21 cellular contexts compared by ENCODE assay signal in the genomic region with DNA sequence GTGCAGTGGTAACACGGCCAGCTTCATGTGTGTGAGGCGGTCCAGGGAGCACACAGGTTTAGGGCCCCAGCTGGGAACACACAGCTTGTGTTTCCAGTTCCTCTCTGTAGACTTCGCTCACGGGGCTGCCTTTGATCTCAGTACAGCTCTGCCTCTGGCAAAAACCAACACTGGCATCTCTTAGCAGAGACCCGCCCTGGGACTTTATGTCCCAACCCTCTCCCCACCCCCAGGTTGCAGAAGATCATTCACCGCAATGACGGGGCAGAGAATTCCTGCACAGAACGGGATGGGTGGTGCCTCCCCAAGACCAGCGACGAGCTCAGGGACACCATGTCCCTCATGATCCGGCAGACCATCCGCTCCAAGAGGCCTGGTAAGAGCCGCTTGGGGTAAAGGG. TPM values are rescaled to one million over a fixed set of nuclear protein-coding genes. Genes with fewer than 3 reads are reported as not detected.
DNase-seq lines count a peak whose midpoint lies in the region; ATAC-seq and TF ChIP-seq lines count a peak whose summit lies in the region.
"Had no signal": no experiment of that assay in that cellular context is flagged by ENCODE, and none has a peak within 500 bp of the region (broad histone marks: within the 10 kb centered on the region; RNA-seq: fewer than 3 reads in every experiment).

No MANE protein-coding gene starts in this region.

- DNase-seq in activated naive CD4-positive, alpha-beta T cell treated with anti-CD3 and anti-CD28 coated beads, Interleukin-2, amount 10 ng/mL, durations not matched to agents 7 days and 5 days: peak; percentile 47
- no peak for DNase-seq in activated naive CD4-positive, alpha-beta T cell treated with anti-CD3 and anti-CD28 coated beads, Interleukin-2, amount 50 U/mL, for 72 hours (ENCODE audit: low spot score in 2 of 2)
- DNase-seq in GM10248 (ENCODE audit: extremely low spot score) (peak; percentile 20), osteoblast (ENCODE audit: insufficient read length, low spot score, missing footprints) (peak; percentile 58), mesendoderm (no peak), adrenal gland (no peak), upper lobe of left lung (no peak)
- DNase-seq: activated CD4-positive, CD25-positive, alpha-beta regulatory T cell; activated effector memory CD4-positive, alpha-beta T cell treated with Interleukin-2 at 50 U/mL for 16 hours; DMS153; mucosa of descending colon; NCI-H146; NCI-H510A had no signal

- TF ChIP-seq POLR2A in adrenal gland (IDR thresholded peaks at IDR 0.05) (no peak), upper lobe of left lung (IDR thresholded peaks at IDR 0.05) (no peak)

- WGBS in mesendoderm (ENCODE audit: extremely low coverage, insufficient coverage, low lambda C conversion rate): no CpG with 5 or more reads among the region's 13 CpGs
- WGBS in adrenal gland, 4 donors: 92 to 96% (median 92%) methylated on average over 11 to 13 of the region's 13 CpGs
- 93% methylated on average over 6 to 13 of the region's 13 CpGs for WGBS in upper lobe of left lung, 2 donors

- H3K56ac ChIP-seq in mesendoderm (ENCODE audit: low read length): no peak overlapping the region

- H2AK5ac ChIP-seq in mesendoderm (ENCODE audit: low read length): no peak overlapping the region

- no peak overlapping the region for H2BK120ac ChIP-seq in mesendoderm (ENCODE audit: low read depth, low read length)

- no peak overlapping the region for H3K4ac ChIP-seq in mesendoderm (ENCODE audit: low read depth, low read length)

- H3K4me3 Mint-ChIP-seq in activated naive CD4-positive, alpha-beta T cell treated with anti-CD3 and anti-CD28 coated beads, Interleukin-2, amount 10 ng/mL, durations not matched to agents 7 days and 5 days: peak overlapping the region; percentile 48
- no peak overlapping the region for H3K4me3 Mint-ChIP-seq in activated T-helper 17 cell treated with anti-CD3 and anti-CD28 coated beads, Interleukin-2, amount 50 U/mL, for 72 hours
- H3K4me3 Mint-ChIP-seq: central memory CD8-positive, alpha-beta T cell; IgD-negative memory B cell; stimulated activated effector memory CD8-positive, alpha-beta T cell treated with anti-CD3 and anti-CD28 coated beads, Interleukin-12 subunit alpha, Interleukin-12 subunit beta, amount 100 ng/mL, for 72 hours had no signal

- no peaks in the 10 kb centered on the region for H3K79me1 ChIP-seq in mesendoderm (ENCODE audit: low read length)

- H3K9ac ChIP-seq in mesendoderm (ENCODE audit: low read length): no peak overlapping the region

- no peak for TF ChIP-seq EP300 in upper lobe of left lung (IDR thresholded peaks at IDR 0.05)

- no peak overlapping the region for H3K4me3 ChIP-seq in osteoblast (ENCODE audit: insufficient read depth, low read length)
- H3K4me3 ChIP-seq in mesendoderm (ENCODE audit: low read length): no peak overlapping the region
- no peak overlapping the region for H3K4me3 ChIP-seq in adrenal gland
- H3K4me3 ChIP-seq in upper lobe of left lung: no peak overlapping the region
- H3K4me3 ChIP-seq: HAP-1, left lung, mucosa of descending colon, prostate gland, SJSA1 had no signal

- peaks cover 5% of the 10 kb centered on the region for H4K20me1 ChIP-seq in osteoblast (ENCODE audit: insufficient read depth, low read length)

- no peak overlapping the region for H3K18ac ChIP-seq in mesendoderm (ENCODE audit: low read length)

- H4K8ac ChIP-seq in mesendoderm (ENCODE audit: low read depth, low read length): no peak overlapping the region

- TF ChIP-seq CTCF in GM10248 (IDR thresholded peaks at IDR 0.05; ENCODE audit: control extremely low read depth, extremely low read depth, low read depth, missing control alignments) (no peak), osteoblast (IDR thresholded peaks at IDR 0.05; ENCODE audit: extremely low read depth, low read depth, low read length) (no peak), adrenal gland (IDR thresholded peaks at IDR 0.05) (no peak), upper lobe of left lung (IDR thresholded peaks at IDR 0.05) (no peak)

- no peak overlapping the region for H3K4me2 ChIP-seq in osteoblast (ENCODE audit: insufficient read depth, low read length)
- H3K4me2 ChIP-seq in mesendoderm (ENCODE audit: low read length): no peak overlapping the region

- H3K27ac ChIP-seq in osteoblast (ENCODE audit: low read depth, low read length) (no peak overlapping the region), mesendoderm (ENCODE audit: low read depth, low read length) (no peak overlapping the region), adrenal gland (no peak overlapping the region), upper lobe of left lung (no peak overlapping the region)
- H3K27ac ChIP-seq: left lung, prostate gland, SJSA1 had no signal

- intact Hi-C loops in adrenal gland (cut with DNase I): no loop called here

- peaks cover 42% of the 10 kb centered on the region for H3K36me3 Mint-ChIP-seq in activated naive CD4-positive, alpha-beta T cell treated with anti-CD3 and anti-CD28 coated beads, Interleukin-2, amount 10 ng/mL, durations not matched to agents 7 days and 5 days
- H3K36me3 Mint-ChIP-seq in activated naive CD4-positive, alpha-beta T cell treated with anti-CD3 and anti-CD28 coated beads, Interleukin-2, amount 50 U/mL, for 72 hours: peaks cover 7 to 8% of the 10 kb centered on the region in 2 donors
- peaks cover 44% of the 10 kb centered on the region for H3K36me3 Mint-ChIP-seq in activated T-helper 17 cell treated with anti-CD3 and anti-CD28 coated beads, Interleukin-2, amount 50 U/mL, for 72 hours (ENCODE audit: low read depth)

- H3K36me3 ChIP-seq in osteoblast (ENCODE audit: insufficient read depth, low read length) (peaks cover 37% of the 10 kb centered on the region), mesendoderm (ENCODE audit: control insufficient read depth, insufficient read depth, low read length) (peaks cover 15% of the 10 kb centered on the region), adrenal gland (replicated peaks in 1 of 2) (peaks cover 0 to 62% of the 10 kb centered on the region in 2 donors), upper lobe of left lung (peaks cover 12 to 69% (median 63%) of the 10 kb centered on the region in 4 donors)

- no peak overlapping the region for H2BK15ac ChIP-seq in mesendoderm (replicated peaks; ENCODE audit: low read depth)

- H4K5ac ChIP-seq in mesendoderm (ENCODE audit: low read length): no peak overlapping the region

- no peak overlapping the region for H3K23ac ChIP-seq in mesendoderm (ENCODE audit: low read length)

- no peaks in the 10 kb centered on the region for H3K27me3 Mint-ChIP-seq in activated naive CD4-positive, alpha-beta T cell treated with anti-CD3 and anti-CD28 coated beads, Interleukin-2, amount 10 ng/mL, durations not matched to agents 7 days and 5 days
- H3K27me3 Mint-ChIP-seq in activated T-helper 17 cell treated with anti-CD3 and anti-CD28 coated beads, Interleukin-2, amount 50 U/mL, for 72 hours: no peaks in the 10 kb centered on the region
- H3K27me3 Mint-ChIP-seq: central memory CD8-positive, alpha-beta T cell; IgD-negative memory B cell had no signal

- H3K9me3 Mint-ChIP-seq in activated naive CD4-positive, alpha-beta T cell treated with anti-CD3 and anti-CD28 coated beads, Interleukin-2, amount 10 ng/mL, durations not matched to agents 7 days and 5 days: no peaks in the 10 kb centered on the region
- H3K9me3 Mint-ChIP-seq in activated naive CD4-positive, alpha-beta T cell treated with anti-CD3 and anti-CD28 coated beads, Interleukin-2, amount 50 U/mL, for 72 hours: no peaks in the 10 kb centered on the region
- no peaks in the 10 kb centered on the region for H3K9me3 Mint-ChIP-seq in activated T-helper 17 cell treated with anti-CD3 and anti-CD28 coated beads, Interleukin-2, amount 50 U/mL, for 72 hours
- H3K9me3 Mint-ChIP-seq: central memory CD8-positive, alpha-beta T cell; IgD-negative memory B cell; stimulated activated effector memory CD8-positive, alpha-beta T cell treated with anti-CD3 and anti-CD28 coated beads, Interleukin-12 subunit alpha, Interleukin-12 subunit beta, amount 100 ng/mL, for 72 hours had no signal

- no peaks in the 10 kb centered on the region for H3K79me2 ChIP-seq in osteoblast (ENCODE audit: insufficient read depth, low read length)
- H3K79me2 ChIP-seq in mesendoderm (ENCODE audit: control insufficient read depth, insufficient read depth, low read length): no peaks in the 10 kb centered on the region

- no peaks in the 10 kb centered on the region for H3K27me3 ChIP-seq in osteoblast (ENCODE audit: insufficient read depth, low read length)
- H3K27me3 ChIP-seq in mesendoderm (ENCODE audit: insufficient read depth, low read length, poor library complexity): no peaks in the 10 kb centered on the region
- no peaks in the 10 kb centered on the region for H3K27me3 ChIP-seq in adrenal gland
- H3K27me3 ChIP-seq in upper lobe of left lung: no peaks in the 10 kb centered on the region
- H3K27me3 ChIP-seq: left lung, SJSA1 had no signal

- H3K9me3 ChIP-seq in osteoblast (ENCODE audit: low read depth, low read length) (no peaks in the 10 kb centered on the region), adrenal gland (replicated peaks in 1 of 3) (no peaks in the 10 kb centered on the region), upper lobe of left lung (no peaks in the 10 kb centered on the region)
- H3K9me3 ChIP-seq: HAP-1, left lung, mucosa of descending colon, prostate gland, SJSA1 had no signal

- CTCF ChIA-PET in activated naive CD4-positive, alpha-beta T cell treated with anti-CD3 and anti-CD28 coated beads, Interleukin-2, amount 10 ng/mL, durations not matched to agents 7 days and 5 days (lab: Charles Lee): interaction anchor here (0.8 to 2.7 kb wide), 5 partner anchors 8 to 91 kb away, joined by 3 to 12 read pairs (median 5); no protein-coding TSS in a partner anchor
- CTCF ChIA-PET in GM10248 (lab: Yijun Ruan, JAX): interaction anchor here (1.1 to 3.0 kb wide), 2 partner anchors 34 to 88 kb away, joined by 3 to 12 read pairs; no protein-coding TSS in a partner anchor

- H3K4me1 Mint-ChIP-seq in activated naive CD4-positive, alpha-beta T cell treated with anti-CD3 and anti-CD28 coated beads, Interleukin-2, amount 10 ng/mL, durations not matched to agents 7 days and 5 days: peaks cover 60% of the 10 kb centered on the region
- peaks cover 16% of the 10 kb centered on the region for H3K4me1 Mint-ChIP-seq in activated T-helper 17 cell treated with anti-CD3 and anti-CD28 coated beads, Interleukin-2, amount 50 U/mL, for 72 hours

- no peak overlapping the region for H2AFZ ChIP-seq in osteoblast (ENCODE audit: low read length)

- POLR2A ChIA-PET in GM10248 (lab: Yijun Ruan, JAX): no interaction called here

- peak overlapping the region; percentile 94 for H3K27ac Mint-ChIP-seq in activated naive CD4-positive, alpha-beta T cell treated with anti-CD3 and anti-CD28 coated beads, Interleukin-2, amount 10 ng/mL, durations not matched to agents 7 days and 5 days
- H3K27ac Mint-ChIP-seq in activated naive CD4-positive, alpha-beta T cell treated with anti-CD3 and anti-CD28 coated beads, Interleukin-2, amount 50 U/mL, for 72 hours: peak overlapping the region in 1 of 2 donors; percentile 75
- peak overlapping the region; percentile 62 for H3K27ac Mint-ChIP-seq in activated T-helper 17 cell treated with anti-CD3 and anti-CD28 coated beads, Interleukin-2, amount 50 U/mL, for 72 hours
- H3K27ac Mint-ChIP-seq: IgD-negative memory B cell had no signal

- H3K4me1 ChIP-seq in osteoblast (ENCODE audit: insufficient read depth, low read length) (peaks cover 8% of the 10 kb centered on the region), mesendoderm (ENCODE audit: control insufficient read depth, low read depth, low read length) (peaks cover 12% of the 10 kb centered on the region), adrenal gland (replicated peaks in 1 of 2) (peaks cover 0 to 6% of the 10 kb centered on the region in 2 donors), upper lobe of left lung (peaks cover 0 to 11% (median 4%) of the 10 kb centered on the region in 4 donors)
- H3K4me1 ChIP-seq: HAP-1, prostate gland had no signal

- no peak for ATAC-seq in activated naive CD4-positive, alpha-beta T cell treated with anti-CD3 and anti-CD28 coated beads, Interleukin-2, amount 50 U/mL, for 72 hours
- ATAC-seq in activated T-helper 17 cell treated with anti-CD3 and anti-CD28 coated beads, Interleukin-2, amount 50 U/mL, for 72 hours (replicated peaks): no peak
- ATAC-seq in upper lobe of left lung (ENCODE audit: low FRiP score in 2 of 2): no peak
- ATAC-seq: left lung; mucosa of descending colon; stimulated activated effector memory CD8-positive, alpha-beta T cell treated with anti-CD3 and anti-CD28 coated beads, Interleukin-12 subunit alpha, Interleukin-12 subunit beta, amount 100 ng/mL, for 72 hours had no signal

- no peak overlapping the region for H2BK5ac ChIP-seq in mesendoderm (ENCODE audit: low read length)

RNA-seq across cellular contexts. Expression of gene CEL, which starts 5.2 kb away (rescaled TPM):
- 1 to 10 TPM; 2.4 to 9.3 TPM for total RNA-seq in activated naive CD4-positive, alpha-beta T cell treated with anti-CD3 and anti-CD28 coated beads, Interleukin-2, amount 50 U/mL, for 72 hours
- total RNA-seq in activated T-helper 17 cell treated with anti-CD3 and anti-CD28 coated beads, Interleukin-2, amount 50 U/mL, for 72 hours: 1 to 10 TPM; 1.2 to 4.2 TPM
- under 0.01 TPM in 1 of 2 replicates, not detected in the other for total RNA-seq in osteoblast
- 1.3 TPM for polyA plus RNA-seq in mesendoderm (2013, experiment 1 of 2)
- 1.4 TPM for polyA plus RNA-seq in mesendoderm (2013, experiment 2 of 2)
- 1 to 10 TPM in 5 of 8 donors, under 1 TPM in 2, not detected in 1; 0.28 to 6.1 (median 1.6) TPM for total RNA-seq in adrenal gland
- polyA plus RNA-seq in adrenal gland: 1 to 10 TPM in 2 of 3 donors, under 1 TPM in 1; 0.27 to 2.7 (median 2.4) TPM
- total RNA-seq in upper lobe of left lung: 1 to 10 TPM in 3 of 6 donors, under 1 TPM in 2, not detected in 1; 0.15 to 9.4 (median 1.1) TPM
- polyA plus RNA-seq: IgD-negative memory B cell had no signal

RNA-seq across cellular contexts. Expression of gene GTF3C5, which starts 25.7 kb away (rescaled TPM):
- 100 to 1,000 TPM; 104 to 194 TPM for total RNA-seq in activated naive CD4-positive, alpha-beta T cell treated with anti-CD3 and anti-CD28 coated beads, Interleukin-2, amount 50 U/mL, for 72 hours
- 100 to 1,000 TPM in 1 of 2 donors, 10 to 100 TPM in 1; 83.3 to 118 TPM for total RNA-seq in activated T-helper 17 cell treated with anti-CD3 and anti-CD28 coated beads, Interleukin-2, amount 50 U/mL, for 72 hours
- 31.8 and 41.3 TPM in 2 replicates for total RNA-seq in osteoblast
- polyA plus RNA-seq in mesendoderm (2013, experiment 1 of 2): 58.4 TPM
- 56.3 TPM for polyA plus RNA-seq in mesendoderm (2013, experiment 2 of 2)
- total RNA-seq in adrenal gland: 10 to 100 TPM; 43.9 to 84.5 (median 57.4) TPM
- polyA plus RNA-seq in adrenal gland: 100 to 1,000 TPM in 1 of 3 donors, 10 to 100 TPM in 2; 51.2 to 139 (median 99.5) TPM
- total RNA-seq in upper lobe of left lung: 100 to 1,000 TPM in 1 of 6 donors, 10 to 100 TPM in 5; 40.9 to 133 (median 49.7) TPM

Comparison
In these comparisons a context has a peak if more than half of its experiments do, and no peak if none do; other contexts are left out.
1. DNase-seq: peak in activated naive CD4-positive, alpha-beta T cell treated with anti-CD3 and anti-CD28 coated beads, Interleukin-2, amount 10 ng/mL, durations not matched to agents 7 days and 5 days (single experiment), GM10248 (single experiment) and osteoblast (single experiment); none in activated naive CD4-positive, alpha-beta T cell treated with anti-CD3 and anti-CD28 coated beads, Interleukin-2, amount 50 U/mL, for 72 hours (0 of 2), mesendoderm (single experiment), adrenal gland (0 of 7) and upper lobe of left lung (0 of 2).